In the genomic region with DNA sequence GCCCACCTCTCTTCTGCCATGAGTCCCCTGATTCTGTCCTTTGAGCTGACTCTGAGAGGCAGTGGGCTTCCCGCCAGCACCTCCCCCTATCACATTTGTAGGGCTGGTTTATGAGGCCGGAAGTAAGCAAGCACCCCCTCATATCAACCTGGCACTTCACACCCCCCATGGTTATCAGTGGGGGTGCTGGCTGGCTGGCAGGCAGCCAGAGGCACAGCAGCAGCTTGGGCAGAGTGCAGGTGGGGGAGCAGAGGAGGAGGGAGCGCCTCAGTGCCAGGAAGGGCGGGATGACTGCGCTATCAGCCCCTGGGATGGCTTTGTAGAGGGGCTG, we compare ENCODE assay signal across 19 cellular contexts. TPM values are rescaled to one million over a fixed set of nuclear protein-coding genes. Genes with fewer than 3 reads are reported as not detected.
DNase-seq lines count a peak whose midpoint lies in the region; ATAC-seq and TF ChIP-seq lines count a peak whose summit lies in the region.
"Had no signal": no experiment of that assay in that cellular context is flagged by ENCODE, and none has a peak within 500 bp of the region (broad histone marks: within the 10 kb centered on the region; RNA-seq: fewer than 3 reads in every experiment).

No MANE protein-coding gene starts in this region.

- no peaks in the 10 kb centered on the region for H4K20me1 ChIP-seq in mammary epithelial cell (ENCODE audit: insufficient read depth, low read length)

- no peak overlapping the region for H3K4me2 ChIP-seq in mammary epithelial cell (ENCODE audit: insufficient read depth, low read depth, low read length)

- H3K79me2 ChIP-seq in mammary epithelial cell (ENCODE audit: insufficient read depth, low read length) = no peaks in the 10 kb centered on the region

- peaks cover 8% of the 10 kb centered on the region for H3K4me1 Mint-ChIP-seq in endothelial cell (ENCODE audit: unreplicated experiment)
- H3K4me1 Mint-ChIP-seq: CD14-positive monocyte had no signal

- no peak for TF ChIP-seq CTCF in endothelial cell (IDR thresholded peaks at IDR 0.05; ENCODE audit: unreplicated experiment)
- no peak for TF ChIP-seq CTCF in lower leg skin (IDR thresholded peaks at IDR 0.05)
- TF ChIP-seq CTCF in mammary epithelial cell (conservative IDR thresholded peaks at IDR 0.05 in 1 of 2, IDR thresholded peaks at IDR 0.05 in 1 of 2; ENCODE audit: extremely low read depth in 1 of 2, insufficient read depth in 1 of 2, low read depth in 1 of 2, low read length in 2 of 2) = no peak

- no peaks in the 10 kb centered on the region for H3K9me3 ChIP-seq in KOPT-K1 (ENCODE audit: insufficient read depth, low read length, poor library complexity, severe bottlenecking)
- no peaks in the 10 kb centered on the region for H3K9me3 ChIP-seq in mammary epithelial cell (replicated peaks; ENCODE audit: insufficient read depth, low read length)
- H3K9me3 ChIP-seq: adrenal gland, lower lobe of right lung, suprapubic skin had no signal

- H3K36me3 Mint-ChIP-seq in endothelial cell (ENCODE audit: low read depth, unreplicated experiment) = peaks cover 21% of the 10 kb centered on the region

- 92 to 97% methylated on average over 5 of the region's 5 CpGs for WGBS in lower leg skin, 2 donors
- 100% methylated on average over 2 of the region's 5 CpGs for WGBS in mammary epithelial cell (ENCODE audit: low coverage, missing lambda C conversion rate)

- H3K4me3 ChIP-seq in lower leg skin (ENCODE audit: low read depth, poor library complexity, severe bottlenecking) = no peak overlapping the region
- no peak overlapping the region for H3K4me3 ChIP-seq in mammary epithelial cell (replicated peaks in 1 of 3; ENCODE audit: insufficient read depth in 1 of 3, low read depth in 2 of 3, low read length in 3 of 3)
- H3K4me3 ChIP-seq: adrenal gland, lower lobe of right lung, suprapubic skin had no signal

- H3K27me3 ChIP-seq in mammary epithelial cell (ENCODE audit: insufficient read depth, low read length) = no peaks in the 10 kb centered on the region
- H3K27me3 ChIP-seq: adrenal gland, suprapubic skin had no signal

- dilution Hi-C loops in mammary epithelial cell (cut with HindIII; ENCODE audit: low sequenced_read_pairs) = no loop called here

- peaks cover 6% of the 10 kb centered on the region for H3K27me3 Mint-ChIP-seq in endothelial cell (ENCODE audit: unreplicated experiment)

- H3K4me1 ChIP-seq in mammary epithelial cell (ENCODE audit: insufficient read depth, low read length) = no peaks in the 10 kb centered on the region
- H3K4me1 ChIP-seq: adrenal gland, lower lobe of right lung, suprapubic skin had no signal

- H2AFZ ChIP-seq in mammary epithelial cell (ENCODE audit: low read depth, low read length) = no peak overlapping the region

- TF ChIP-seq POLR2A in lower leg skin (IDR thresholded peaks at IDR 0.05) = no peak

- peaks cover 57% of the 10 kb centered on the region for H3K36me3 ChIP-seq in KOPT-K1 (ENCODE audit: insufficient read depth, low read length)
- H3K36me3 ChIP-seq in mammary epithelial cell (ENCODE audit: insufficient read depth, low read length) = no peaks in the 10 kb centered on the region

- H3K9me3 Mint-ChIP-seq in endothelial cell (ENCODE audit: unreplicated experiment) = no peaks in the 10 kb centered on the region
- H3K9me3 Mint-ChIP-seq: CD14-positive monocyte, nephron had no signal

- intact Hi-C loops in lower leg skin (cut with DNase I; ENCODE audit: low total_unique reads) (no loop called here), mammary epithelial cell (cut with micrococcal nuclease) (no loop called here)

- CTCF ChIA-PET in mammary epithelial cell (lab: Charles Lee; ENCODE audit: low non-redundant PET) = no interaction called here

- DNase-seq in DMS 273 (lab: John Stamatoyannopoulos, UW; ENCODE audit: unreplicated experiment) (peak; percentile 42), DMS 273 treated with DMSO at 0.1 percent for 48 hours (lab: John Stamatoyannopoulos, UW) (no peak), NCI-H345 (lab: John Stamatoyannopoulos, UW) (peak; percentile 94), endothelial cell (ENCODE audit: low spot score) (no peak), lower leg skin (ENCODE audit: low spot score in 2 of 2) (no peak), mammary epithelial cell (no peak)
- DNase-seq: adrenal gland, cerebellar nuclear complex, foreskin melanocyte, lower lobe of right lung, T-helper 1 cell had no signal

- peak overlapping the region; percentile 3 for H3K27ac Mint-ChIP-seq in endothelial cell (ENCODE audit: unreplicated experiment)

- in situ Hi-C loops in mammary epithelial cell (cut with MboI; ENCODE audit: low sequenced_read_pairs in 2 of 2) = no loop called here

- H3K27ac ChIP-seq in KOPT-K1 (ENCODE audit: low read depth, low read length, poor library complexity, severe bottlenecking) (peak overlapping the region; percentile 64), mammary epithelial cell (ENCODE audit: insufficient read depth, low read depth, low read length) (no peak overlapping the region)
- H3K27ac ChIP-seq: 22Rv1, adrenal gland, lower lobe of right lung, suprapubic skin had no signal

- H3K4me3 Mint-ChIP-seq in endothelial cell (ENCODE audit: unreplicated experiment) = no peak overlapping the region
- H3K4me3 Mint-ChIP-seq: CD14-positive monocyte, nephron had no signal

- ATAC-seq in GM21786 (IDR thresholded peaks at IDR 0.05; ENCODE audit: unreplicated experiment) = no peak
- ATAC-seq: lower lobe of right lung had no signal

- no peak overlapping the region for H3K9ac ChIP-seq in mammary epithelial cell (ENCODE audit: insufficient read depth, low read length)

- BruUV-seq in mammary epithelial cell (replicated peaks; lab: Mats Ljungman, UMichigan) = no TSS peak

RNA-seq across cellular contexts. Expression of a gene that starts 22.9 kb away (rescaled TPM):
- total RNA-seq in endothelial cell (ENCODE audit: unreplicated experiment) = not detected
- total RNA-seq in lower leg skin = 1 to 10 TPM; 1.2 to 8.1 (median 3.3) TPM
- total RNA-seq in mammary epithelial cell = under 1 TPM in 1 of 2 donors, not detected in 1; 0.17 TPM
- polyA plus RNA-seq in mammary epithelial cell = 0.03 TPM
- not detected for polyA minus RNA-seq in mammary epithelial cell
- total RNA-seq: lower lobe of right lung, renal cortical epithelial cell, RPMI7951 had no signal

RNA-seq across cellular contexts. Expression of a gene that starts 33.0 kb away (rescaled TPM):
- total RNA-seq in endothelial cell (ENCODE audit: unreplicated experiment) (553 TPM), lower leg skin (10 to 100 TPM in 3 of 4 donors, 1 to 10 TPM in 1; 6.0 to 19.4 (median 12.0) TPM), mammary epithelial cell (1 to 10 TPM; 2.3 to 2.4 TPM)
- 2.1 TPM for polyA plus RNA-seq in mammary epithelial cell
- polyA minus RNA-seq in mammary epithelial cell = not detected
- polyA plus RNA-seq: CD14-positive monocyte had no signal

Comparison
In these comparisons a context has a peak if more than half of its experiments do, and no peak if none do; other contexts are left out.
1. DNase-seq: peak in DMS 273 (single experiment) and NCI-H345 (single experiment); none in DMS 273 treated with DMSO at 0.1 percent for 48 hours (single experiment), endothelial cell (single experiment), lower leg skin (0 of 2) and mammary epithelial cell (single experiment).
2. RNA of a gene that starts 33.0 kb away (total RNA-seq): 553 TPM in endothelial cell (single experiment); 6.0 to 19.4 TPM in lower leg skin and 2.3 to 2.4 TPM in mammary epithelial cell; every median in the first group is over 10 times any median in the second.